10 cellular contexts compared by ENCODE assay signal in the genomic region with DNA sequence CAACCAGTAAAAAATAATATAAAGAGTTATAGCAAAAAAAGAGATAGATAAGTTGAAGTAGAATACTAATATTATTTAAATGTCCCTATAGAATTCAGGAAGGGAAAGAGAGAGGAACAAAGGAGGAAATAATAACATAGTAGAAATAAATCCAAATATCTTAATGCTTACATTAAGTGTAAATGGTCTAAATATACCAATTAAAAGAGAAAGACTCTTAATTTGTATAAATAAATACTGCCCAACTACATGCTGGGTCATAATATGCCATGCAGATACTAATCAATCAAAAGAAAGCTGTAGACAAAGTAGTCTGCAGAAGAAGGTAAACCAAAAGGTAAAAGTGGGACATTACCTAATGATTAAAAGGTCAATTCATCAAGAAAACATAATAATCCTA. TPM values are rescaled to one million over a fixed set of nuclear protein-coding genes. Genes with fewer than 3 reads are reported as not detected.
"Had no signal": no experiment of that assay in that cellular context is flagged by ENCODE, and none has a peak within 500 bp of the region (broad histone marks: within the 10 kb centered on the region; RNA-seq: fewer than 3 reads in every experiment).

No MANE protein-coding gene starts in this region.

- H3K4me2 ChIP-seq: KMS-11 had no signal

- H3K27ac ChIP-seq: HL-60, KMS-11 had no signal

- DNase-seq: IMR-90, KBM-7, KG1 had no signal

- FAIRE-seq: HepG2, HTR-8/SVneo had no signal

- H3K9ac ChIP-seq: KMS-11 had no signal

- ATAC-seq: HepG2 had no signal

RNA-seq across cellular contexts. Expression of gene VIPR2, which starts 43.3 kb away (rescaled TPM):
- total RNA-seq: HepG2, HT-29, HT1080, IMR-90 had no signal
- polyA plus RNA-seq: HepG2, IgD-negative memory B cell, IMR-90 had no signal
